31 cellular contexts compared by ENCODE assay signal in genomic region chr14:72341686-72342085, GRCh38.
"Had no signal": no experiment of that assay in that cellular context is flagged by ENCODE, and none has a peak within 500 bp of the region (broad histone marks: within the 10 kb centered on the region; RNA-seq: fewer than 3 reads in every experiment).

No MANE protein-coding gene starts in this region.

- H3K4me1 ChIP-seq: parathyroid adenoma, psoas muscle, right lobe of liver, spleen, suprapubic skin, tibial nerve, upper lobe of left lung, vagina had no signal

- H3K9me3 ChIP-seq: neutrophil, ovary, psoas muscle, right lobe of liver, suprapubic skin, thoracic aorta, thyroid gland, vagina had no signal

- DNase-seq: naive B cell; naive thymus-derived CD8-positive, alpha-beta T cell; nucleus accumbens; ovary; posterior cingulate gyrus; psoas muscle; right cardiac atrium; right lobe of liver; spleen; stimulated activated CD4-positive, alpha-beta T cell treated with anti-CD3 and anti-CD28 coated beads, Interleukin-12 subunit alpha, Interleukin-12 subunit beta, amount 100 ng/mL, for 4 hours; stimulated activated CD4-positive, alpha-beta T cell treated with anti-CD3 and anti-CD28 coated beads, Interleukin-1b, Interleukin-23, amount 100 ng/mL, for 48 hours; stimulated activated CD4-positive, alpha-beta T cell treated with anti-CD3 and anti-CD28 coated beads, Interleukin-4, amount 100 ng/mL, for 24 hours; stimulated activated naive CD4-positive, alpha-beta T cell; stimulated activated naive CD8-positive, alpha-beta T cell treated with anti-CD3 and anti-CD28 coated beads, Interleukin-15, amount 100 ng/mL, for 72 hours; stimulated activated naive CD8-positive, alpha-beta T cell treated with anti-CD3 and anti-CD28 coated beads, Interleukin-15, Interleukin-2, amounts not matched to agents 100 U/mL and 50 U/mL, for 24 hours; substantia nigra; thyroid gland; trophoblast cell; upper lobe of left lung had no signal

- H3K9ac ChIP-seq: parathyroid adenoma had no signal

- H3K27me3 ChIP-seq: neutrophil, ovary, right lobe of liver, suprapubic skin, thyroid gland, tibial nerve, upper lobe of left lung, vagina had no signal

- H2AFZ ChIP-seq: parathyroid adenoma had no signal

- ATAC-seq: naive thymus-derived CD8-positive, alpha-beta T cell; natural killer cell treated with Interleukin-12 subunit alpha and Interleukin-12 subunit beta and Interleukin-15 and Interleukin-18, amount 100 ng/mL, for 72 hours; psoas muscle; right cardiac atrium; stimulated activated effector memory CD8-positive, alpha-beta T cell treated with anti-CD3 and anti-CD28 coated beads, Interleukin-12 subunit alpha, Interleukin-12 subunit beta, amount 100 ng/mL, for 72 hours; stimulated activated naive CD8-positive, alpha-beta T cell treated with anti-CD3 and anti-CD28 coated beads, Interleukin-15, amount 100 ng/mL, for 72 hours; stimulated activated naive CD8-positive, alpha-beta T cell treated with anti-CD3 and anti-CD28 coated beads, Interleukin-15, Interleukin-2, amounts not matched to agents 100 U/mL and 50 U/mL, for 24 hours had no signal

- H3K36me3 ChIP-seq: neutrophil, ovary, right lobe of liver, spleen, suprapubic skin, thoracic aorta, thyroid gland, tibial nerve, upper lobe of left lung, vagina had no signal

- H3K9me3 Mint-ChIP-seq: natural killer cell treated with Interleukin-12 subunit alpha and Interleukin-12 subunit beta and Interleukin-15 and Interleukin-18, amount 100 ng/mL, for 72 hours had no signal

- H3K27ac Mint-ChIP-seq: naive thymus-derived CD8-positive, alpha-beta T cell; natural killer cell treated with Interleukin-12 subunit alpha and Interleukin-12 subunit beta and Interleukin-15 and Interleukin-18, amount 100 ng/mL, for 72 hours; progenitor cell of endocrine pancreas; stimulated activated effector memory CD8-positive, alpha-beta T cell treated with anti-CD3 and anti-CD28 coated beads, Interleukin-12 subunit alpha, Interleukin-12 subunit beta, amount 100 ng/mL, for 72 hours had no signal

- H3K27me3 Mint-ChIP-seq: progenitor cell of endocrine pancreas had no signal

- H3K27ac ChIP-seq: neutrophil, ovary, parathyroid adenoma, psoas muscle, right lobe of liver, skin epidermis, suprapubic skin, thoracic aorta, thyroid gland, tibial nerve, upper lobe of left lung, vagina had no signal

- H3K4me3 Mint-ChIP-seq: naive B cell; naive thymus-derived CD8-positive, alpha-beta T cell; natural killer cell treated with Interleukin-12 subunit alpha and Interleukin-12 subunit beta and Interleukin-15 and Interleukin-18, amount 100 ng/mL, for 72 hours; neural crest cell; stimulated activated effector memory CD8-positive, alpha-beta T cell treated with anti-CD3 and anti-CD28 coated beads, Interleukin-12 subunit alpha, Interleukin-12 subunit beta, amount 100 ng/mL, for 72 hours; stimulated activated naive CD8-positive, alpha-beta T cell treated with anti-CD3 and anti-CD28 coated beads, Interleukin-15, amount 100 ng/mL, for 72 hours had no signal

- H3K4me1 Mint-ChIP-seq: naive B cell; naive thymus-derived CD8-positive, alpha-beta T cell; neural crest cell; stimulated activated naive CD8-positive, alpha-beta T cell treated with anti-CD3 and anti-CD28 coated beads, Interleukin-15, amount 100 ng/mL, for 72 hours had no signal

- H3K36me3 Mint-ChIP-seq: naive thymus-derived CD8-positive, alpha-beta T cell; natural killer cell treated with Interleukin-12 subunit alpha and Interleukin-12 subunit beta and Interleukin-15 and Interleukin-18, amount 100 ng/mL, for 72 hours; stimulated activated effector memory CD8-positive, alpha-beta T cell treated with anti-CD3 and anti-CD28 coated beads, Interleukin-12 subunit alpha, Interleukin-12 subunit beta, amount 100 ng/mL, for 72 hours had no signal

- H3K4me3 ChIP-seq: ovary, psoas muscle, right lobe of liver, skin epidermis, smooth muscle cell, spleen, suprapubic skin, thoracic aorta, thyroid gland, tibial nerve, upper lobe of left lung, vagina had no signal

- H3K4me2 ChIP-seq: smooth muscle cell had no signal

- H3K79me2 ChIP-seq: parathyroid adenoma had no signal
